Comparison of ENCODE assay signal across 33 cellular contexts in the genomic region with DNA sequence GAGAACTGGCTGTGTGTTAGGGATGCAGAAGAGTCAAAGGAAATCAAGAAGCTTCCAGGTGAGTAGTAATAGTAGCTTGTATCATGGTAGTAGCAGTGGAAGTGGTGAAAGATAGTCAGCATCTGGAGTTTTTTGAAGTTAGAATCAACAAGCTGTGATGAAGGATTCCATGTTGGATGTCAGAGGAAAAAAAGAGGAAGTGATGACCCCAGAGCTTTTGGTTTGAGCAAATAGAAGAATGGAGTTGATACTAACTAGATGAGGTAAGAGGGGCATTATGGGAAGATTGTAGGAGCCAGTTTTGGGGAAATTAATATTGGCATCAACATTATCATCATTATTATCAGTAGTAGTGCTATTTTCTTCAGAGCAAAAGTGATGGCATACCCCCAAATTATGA.
"Had no signal": no experiment of that assay in that cellular context is flagged by ENCODE, and none has a peak within 500 bp of the region (broad histone marks: within the 10 kb centered on the region; RNA-seq: fewer than 3 reads in every experiment).

No MANE protein-coding gene starts in this region.

- H3K27ac ChIP-seq: ascending aorta, breast epithelium, cardiac muscle cell, colonic mucosa, epithelial cell of prostate, esophagus squamous epithelium, gastroesophageal sphincter, heart right ventricle, VCaP had no signal

- H3K36me3 ChIP-seq: ascending aorta, breast epithelium, cardiac muscle cell, colonic mucosa, esophagus squamous epithelium, gastroesophageal sphincter, heart right ventricle had no signal

- DNase-seq: activated CD4-positive, alpha-beta memory T cell treated with anti-CD3 and anti-CD28 coated beads, Interleukin-2, amount 10 ng/mL, durations not matched to agents 7 days and 5 days; activated CD4-positive, alpha-beta T cell treated with anti-CD3 and anti-CD28 coated beads for 1 hour; activated CD4-positive, alpha-beta T cell treated with anti-CD3 and anti-CD28 coated beads for 4 hours; activated CD4-positive, alpha-beta T cell treated with anti-CD3 and anti-CD28 coated beads, Interleukin-2, amount 10 ng/mL, durations not matched to agents 7 days and 5 days; activated CD4-positive, alpha-beta T cell treated with anti-CD3 and anti-CD28 coated beads, Interleukin-2, amount 50 U/mL, for 4 hours; activated CD8-positive, alpha-beta memory T cell treated with anti-CD3 and anti-CD28 coated beads, Interleukin-2, amount 50 U/mL, for 48 hours; activated gamma-delta T cell; activated naive CD4-positive, alpha-beta T cell; activated naive CD4-positive, alpha-beta T cell treated with anti-CD3 and anti-CD28 coated beads, Interleukin-2, amount 10 ng/mL, durations not matched to agents 7 days and 5 days; activated naive CD8-positive, alpha-beta T cell treated with anti-CD3 and anti-CD28 coated beads, Interleukin-2, amount 10 ng/mL, durations not matched to agents 7 days and 5 days; activated T-cell treated with anti-CD3 and anti-CD28 coated beads for 4 hours; activated T-cell treated with anti-CD3 and anti-CD28 coated beads, Interleukin-2, amount 50 U/mL, for 24 hours; activated T-cell treated with anti-CD3 and anti-CD28 coated beads, Interleukin-2, amount 50 U/mL, for 72 hours; central memory CD4-positive, alpha-beta T cell; cerebellar nuclear complex; colonic mucosa; effector CD8-positive, alpha-beta T cell; esophagus squamous epithelium; foreskin melanocyte; heart right ventricle; T-helper 2 cell had no signal

- H3K27me3 ChIP-seq: ascending aorta, breast epithelium, cardiac muscle cell, colonic mucosa, esophagus squamous epithelium, gastroesophageal sphincter, heart right ventricle had no signal

- H3K36me3 Mint-ChIP-seq: activated naive CD4-positive, alpha-beta T cell treated with anti-CD3 and anti-CD28 coated beads, Interleukin-2, amount 10 ng/mL, durations not matched to agents 7 days and 5 days; activated naive CD4-positive, alpha-beta T cell treated with anti-CD3 and anti-CD28 coated beads, Interleukin-2, amount 50 U/mL, for 72 hours; activated naive CD8-positive, alpha-beta T cell treated with anti-CD3 and anti-CD28 coated beads, Interleukin-2, amount 10 ng/mL, durations not matched to agents 7 days and 5 days had no signal

- H3K27me3 Mint-ChIP-seq: activated CD4-positive, alpha-beta memory T cell treated with anti-CD3 and anti-CD28 coated beads, Interleukin-2, amount 10 ng/mL, durations not matched to agents 7 days and 5 days; activated CD4-positive, alpha-beta T cell treated with anti-CD3 and anti-CD28 coated beads, Interleukin-2, amount 10 ng/mL, durations not matched to agents 7 days and 5 days; activated naive CD4-positive, alpha-beta T cell treated with anti-CD3 and anti-CD28 coated beads, Interleukin-2, amount 10 ng/mL, durations not matched to agents 7 days and 5 days; activated naive CD8-positive, alpha-beta T cell treated with anti-CD3 and anti-CD28 coated beads, Interleukin-2, amount 10 ng/mL, durations not matched to agents 7 days and 5 days; activated T-cell treated with anti-CD3 and anti-CD28 coated beads, Interleukin-2, amount 50 U/mL, for 24 hours; brain had no signal

- H3K4me3 ChIP-seq: ascending aorta, breast epithelium, cardiac muscle cell, colonic mucosa, esophagus squamous epithelium, gastroesophageal sphincter, heart right ventricle had no signal

- FAIRE-seq: endometrium, endothelial cell of umbilical vein, TTC549 had no signal

- H3K4me3 Mint-ChIP-seq: activated CD4-positive, alpha-beta memory T cell treated with anti-CD3 and anti-CD28 coated beads, Interleukin-2, amount 10 ng/mL, durations not matched to agents 7 days and 5 days; activated CD4-positive, alpha-beta T cell treated with anti-CD3 and anti-CD28 coated beads, Interleukin-2, amount 10 ng/mL, durations not matched to agents 7 days and 5 days; activated naive CD4-positive, alpha-beta T cell treated with anti-CD3 and anti-CD28 coated beads, Interleukin-2, amount 10 ng/mL, durations not matched to agents 7 days and 5 days; activated naive CD8-positive, alpha-beta T cell treated with anti-CD3 and anti-CD28 coated beads, Interleukin-2, amount 10 ng/mL, durations not matched to agents 7 days and 5 days; activated T-cell treated with anti-CD3 and anti-CD28 coated beads, Interleukin-2, amount 50 U/mL, for 24 hours; activated T-cell treated with anti-CD3 and anti-CD28 coated beads, Interleukin-2, amount 50 U/mL, for 72 hours; brain; WTC11 had no signal

- H3K27ac Mint-ChIP-seq: activated CD4-positive, alpha-beta memory T cell treated with anti-CD3 and anti-CD28 coated beads, Interleukin-2, amount 10 ng/mL, durations not matched to agents 7 days and 5 days; activated CD4-positive, alpha-beta T cell treated with anti-CD3 and anti-CD28 coated beads, Interleukin-2, amount 10 ng/mL, durations not matched to agents 7 days and 5 days; activated naive CD4-positive, alpha-beta T cell treated with anti-CD3 and anti-CD28 coated beads, Interleukin-2, amount 10 ng/mL, durations not matched to agents 7 days and 5 days; activated naive CD4-positive, alpha-beta T cell treated with anti-CD3 and anti-CD28 coated beads, Interleukin-2, amount 50 U/mL, for 72 hours; activated naive CD8-positive, alpha-beta T cell treated with anti-CD3 and anti-CD28 coated beads, Interleukin-2, amount 10 ng/mL, durations not matched to agents 7 days and 5 days; activated T-cell treated with anti-CD3 and anti-CD28 coated beads, Interleukin-2, amount 50 U/mL, for 24 hours; activated T-cell treated with anti-CD3 and anti-CD28 coated beads, Interleukin-2, amount 50 U/mL, for 72 hours; brain; WTC11 had no signal

- H3K4me1 Mint-ChIP-seq: activated CD4-positive, alpha-beta memory T cell treated with anti-CD3 and anti-CD28 coated beads, Interleukin-2, amount 10 ng/mL, durations not matched to agents 7 days and 5 days; activated CD4-positive, alpha-beta T cell treated with anti-CD3 and anti-CD28 coated beads, Interleukin-2, amount 10 ng/mL, durations not matched to agents 7 days and 5 days; activated naive CD4-positive, alpha-beta T cell treated with anti-CD3 and anti-CD28 coated beads, Interleukin-2, amount 10 ng/mL, durations not matched to agents 7 days and 5 days; activated naive CD8-positive, alpha-beta T cell treated with anti-CD3 and anti-CD28 coated beads, Interleukin-2, amount 10 ng/mL, durations not matched to agents 7 days and 5 days had no signal

- H3K9me3 Mint-ChIP-seq: activated CD4-positive, alpha-beta memory T cell treated with anti-CD3 and anti-CD28 coated beads, Interleukin-2, amount 10 ng/mL, durations not matched to agents 7 days and 5 days; activated CD4-positive, alpha-beta T cell treated with anti-CD3 and anti-CD28 coated beads, Interleukin-2, amount 10 ng/mL, durations not matched to agents 7 days and 5 days; activated naive CD4-positive, alpha-beta T cell treated with anti-CD3 and anti-CD28 coated beads, Interleukin-2, amount 10 ng/mL, durations not matched to agents 7 days and 5 days; activated naive CD8-positive, alpha-beta T cell treated with anti-CD3 and anti-CD28 coated beads, Interleukin-2, amount 10 ng/mL, durations not matched to agents 7 days and 5 days; activated T-cell treated with anti-CD3 and anti-CD28 coated beads, Interleukin-2, amount 50 U/mL, for 24 hours had no signal

- H3K4me1 ChIP-seq: ascending aorta, breast epithelium, colonic mucosa, esophagus squamous epithelium, gastroesophageal sphincter, heart right ventricle had no signal

- ATAC-seq: activated naive CD4-positive, alpha-beta T cell treated with anti-CD3 and anti-CD28 coated beads, Interleukin-2, amount 50 U/mL, for 72 hours; activated T-cell treated with anti-CD3 and anti-CD28 coated beads, Interleukin-2, amount 50 U/mL, for 72 hours; heart right ventricle; WTC11 had no signal

- H3K9me3 ChIP-seq: ascending aorta, breast epithelium, colonic mucosa, esophagus squamous epithelium, gastroesophageal sphincter had no signal
